In the genomic region with DNA sequence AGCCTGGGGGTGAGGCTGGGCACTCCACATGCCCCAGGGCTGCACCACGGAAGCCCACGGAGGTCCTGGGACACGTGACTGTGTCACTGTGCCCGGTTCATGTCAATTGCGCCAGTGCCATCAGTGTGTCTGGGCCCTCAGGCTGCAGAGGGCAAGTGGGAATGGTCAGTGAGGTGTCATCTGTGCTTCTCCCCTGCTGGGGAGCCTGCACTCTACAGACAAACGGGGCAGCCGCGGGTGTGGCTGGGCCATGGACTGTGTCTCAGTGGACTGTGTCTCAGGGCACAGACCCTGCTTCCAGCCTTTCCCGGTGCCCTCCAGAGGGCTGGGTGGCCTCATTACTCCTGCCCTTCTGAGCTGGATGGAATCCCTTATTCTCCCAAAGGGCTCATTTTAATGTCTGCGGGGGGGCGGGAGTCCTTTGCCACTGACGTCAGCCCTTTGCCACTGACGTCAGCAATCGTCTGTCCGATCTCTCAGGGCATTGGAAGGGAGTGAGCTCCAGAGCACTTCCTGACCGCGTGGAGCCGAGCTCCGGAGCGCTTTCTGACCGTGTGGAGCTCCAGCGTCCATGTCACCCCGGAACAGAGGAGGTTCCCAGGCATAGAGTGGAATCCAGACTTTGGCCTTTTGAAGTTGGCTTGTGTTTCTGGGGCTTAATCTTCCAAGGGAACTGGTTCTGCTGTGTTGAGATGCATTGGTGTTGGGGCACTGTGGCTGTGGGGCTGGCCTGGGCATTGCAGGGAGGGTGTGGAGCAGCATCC, we compare ENCODE assay signal across 17 cellular contexts.
"Had no signal": no experiment of that assay in that cellular context is flagged by ENCODE, and none has a peak within 500 bp of the region (broad histone marks: within the 10 kb centered on the region; RNA-seq: fewer than 3 reads in every experiment).

No MANE protein-coding gene starts in this region.

- H3K36me3 Mint-ChIP-seq: activated CD4-positive, alpha-beta memory T cell treated with anti-CD3 and anti-CD28 coated beads for 36 hours; activated CD8-positive, alpha-beta memory T cell treated with anti-CD3 and anti-CD28 coated beads, Interleukin-2, amount 10 ng/mL, durations not matched to agents 7 days and 5 days; naive thymus-derived CD4-positive, alpha-beta T cell had no signal

- ATAC-seq: activated CD4-positive, alpha-beta T cell treated with anti-CD3 and anti-CD28 coated beads for 36 hours; activated CD8-positive, alpha-beta memory T cell treated with anti-CD3 and anti-CD28 coated beads, Interleukin-2, amount 10 ng/mL, durations not matched to agents 7 days and 5 days; activated naive CD8-positive, alpha-beta T cell treated with anti-CD3 and anti-CD28 coated beads, Interleukin-2, amount 50 U/mL, for 24 hours; effector memory CD8-positive, alpha-beta T cell; gastrocnemius medialis; naive thymus-derived CD4-positive, alpha-beta T cell; upper lobe of right lung had no signal

- H3K4me1 Mint-ChIP-seq: activated CD4-positive, alpha-beta T cell treated with anti-CD3 and anti-CD28 coated beads for 36 hours; activated CD8-positive, alpha-beta memory T cell treated with anti-CD3 and anti-CD28 coated beads, Interleukin-2, amount 10 ng/mL, durations not matched to agents 7 days and 5 days; activated naive CD8-positive, alpha-beta T cell treated with anti-CD3 and anti-CD28 coated beads, Interleukin-2, amount 50 U/mL, for 24 hours had no signal

- H3K9me3 ChIP-seq: gastrocnemius medialis, sigmoid colon, stomach, testis, upper lobe of right lung had no signal

- H3K27ac ChIP-seq: gastrocnemius medialis, testis, upper lobe of right lung had no signal

- H3K4me3 Mint-ChIP-seq: activated CD4-positive, alpha-beta memory T cell treated with anti-CD3 and anti-CD28 coated beads for 36 hours; activated CD4-positive, alpha-beta T cell treated with anti-CD3 and anti-CD28 coated beads for 36 hours; activated CD8-positive, alpha-beta memory T cell treated with anti-CD3 and anti-CD28 coated beads, Interleukin-2, amount 10 ng/mL, durations not matched to agents 7 days and 5 days; activated naive CD4-positive, alpha-beta T cell treated with anti-CD3 and anti-CD28 coated beads for 36 hours; activated naive CD8-positive, alpha-beta T cell treated with anti-CD3 and anti-CD28 coated beads, Interleukin-2, amount 50 U/mL, for 24 hours; effector memory CD8-positive, alpha-beta T cell; naive thymus-derived CD4-positive, alpha-beta T cell had no signal

- H3K27ac Mint-ChIP-seq: activated CD4-positive, alpha-beta memory T cell treated with anti-CD3 and anti-CD28 coated beads for 36 hours; activated CD4-positive, alpha-beta T cell treated with anti-CD3 and anti-CD28 coated beads for 36 hours; activated CD8-positive, alpha-beta memory T cell treated with anti-CD3 and anti-CD28 coated beads, Interleukin-2, amount 10 ng/mL, durations not matched to agents 7 days and 5 days; activated naive CD4-positive, alpha-beta T cell treated with anti-CD3 and anti-CD28 coated beads for 36 hours; activated naive CD8-positive, alpha-beta T cell treated with anti-CD3 and anti-CD28 coated beads, Interleukin-2, amount 50 U/mL, for 24 hours; activated T-helper 2 cell treated with anti-CD3 and anti-CD28 coated beads, Interferon-gamma antibody, Interleukin-2, Interleukin-4, amounts not matched to agents 10 μg/mL and 5 μg/mL and 100 μg/mL, durations not matched to agents 14 hours and 24 hours and 36 hours; effector memory CD8-positive, alpha-beta T cell; progenitor cell of endocrine pancreas had no signal

- H3K36me3 ChIP-seq: gastrocnemius medialis had no signal

- H3K27me3 ChIP-seq: stomach, testis, upper lobe of right lung had no signal

- H3K9me3 Mint-ChIP-seq: activated CD4-positive, alpha-beta memory T cell treated with anti-CD3 and anti-CD28 coated beads for 36 hours; activated naive CD4-positive, alpha-beta T cell treated with anti-CD3 and anti-CD28 coated beads for 36 hours; activated naive CD8-positive, alpha-beta T cell treated with anti-CD3 and anti-CD28 coated beads, Interleukin-2, amount 50 U/mL, for 24 hours; activated T-helper 2 cell treated with anti-CD3 and anti-CD28 coated beads, Interferon-gamma antibody, Interleukin-2, Interleukin-4, amounts not matched to agents 10 μg/mL and 5 μg/mL and 100 μg/mL, durations not matched to agents 14 hours and 24 hours and 36 hours; effector memory CD8-positive, alpha-beta T cell; naive thymus-derived CD4-positive, alpha-beta T cell had no signal

- H3K4me3 ChIP-seq: gastrocnemius medialis, sigmoid colon, stomach, testis, upper lobe of right lung had no signal

- H3K27me3 Mint-ChIP-seq: activated CD4-positive, alpha-beta memory T cell treated with anti-CD3 and anti-CD28 coated beads for 36 hours; activated CD4-positive, alpha-beta T cell treated with anti-CD3 and anti-CD28 coated beads for 36 hours; activated CD8-positive, alpha-beta memory T cell treated with anti-CD3 and anti-CD28 coated beads, Interleukin-2, amount 10 ng/mL, durations not matched to agents 7 days and 5 days; activated naive CD8-positive, alpha-beta T cell treated with anti-CD3 and anti-CD28 coated beads, Interleukin-2, amount 50 U/mL, for 24 hours had no signal

- DNase-seq: activated CD4-positive, alpha-beta memory T cell treated with anti-CD3 and anti-CD28 coated beads for 36 hours; activated CD4-positive, alpha-beta T cell treated with anti-CD3 and anti-CD28 coated beads for 36 hours; activated CD8-positive, alpha-beta memory T cell treated with anti-CD3 and anti-CD28 coated beads, Interleukin-2, amount 10 ng/mL, durations not matched to agents 7 days and 5 days; activated naive CD4-positive, alpha-beta T cell treated with anti-CD3 and anti-CD28 coated beads for 36 hours; activated naive CD8-positive, alpha-beta T cell treated with anti-CD3 and anti-CD28 coated beads, Interleukin-2, amount 50 U/mL, for 24 hours; activated T-cell treated with anti-CD3 and anti-CD28 coated beads, Interleukin-2, amount 50 U/mL, for 1 hour; dermis blood vessel endothelial cell; effector memory CD8-positive, alpha-beta T cell; gastrocnemius medialis; naive thymus-derived CD4-positive, alpha-beta T cell; sigmoid colon; stimulated activated CD4-positive, alpha-beta T cell treated with anti-CD3 and anti-CD28 coated beads, Interleukin-1b, Interleukin-23, amount 100 ng/mL, for 48 hours; stomach; testis; upper lobe of right lung had no signal

- H3K4me1 ChIP-seq: gastrocnemius medialis, stomach, testis, upper lobe of right lung had no signal
